8 cellular contexts compared by ENCODE assay signal in the genomic region with DNA sequence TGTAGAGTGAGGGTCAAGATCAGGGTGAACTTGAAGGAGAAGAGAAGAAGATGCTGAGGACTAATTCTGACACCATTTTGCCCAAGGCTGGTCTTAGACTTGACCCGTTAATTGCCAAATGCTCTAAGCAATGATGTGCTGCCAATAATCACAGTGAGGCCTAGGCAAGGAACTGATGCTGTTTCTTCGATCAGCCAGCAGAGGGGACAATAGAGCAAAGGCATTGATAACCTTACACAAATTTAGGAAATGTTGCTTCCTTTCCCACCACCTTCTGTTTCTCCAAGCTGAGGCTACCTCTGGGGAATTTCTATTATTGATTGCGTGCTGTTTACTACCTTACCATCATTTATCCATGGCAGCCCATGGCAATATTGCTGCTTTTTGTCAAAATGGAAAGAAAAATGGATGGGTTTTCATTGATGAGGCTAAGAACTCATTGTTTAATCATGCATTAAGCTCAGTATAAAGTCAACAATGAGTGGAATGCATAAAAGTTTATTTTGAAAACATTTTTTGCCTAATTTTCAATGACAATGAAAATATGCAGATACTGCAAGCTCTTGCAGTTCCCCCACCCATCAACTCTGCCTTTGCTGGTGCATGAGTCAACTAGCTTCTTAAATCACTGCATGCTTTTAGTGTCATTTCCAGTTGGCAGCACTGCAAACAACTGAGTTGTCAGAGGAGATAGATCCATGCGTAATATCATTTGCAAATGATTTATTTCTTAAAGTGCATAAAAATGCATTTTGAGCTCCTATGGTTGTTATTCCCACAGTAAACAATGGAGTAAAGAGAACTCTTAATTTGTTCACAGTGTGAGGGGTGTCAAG.
DNase-seq lines count a peak whose midpoint lies in the region; TF ChIP-seq lines count a peak whose summit lies in the region.

No MANE protein-coding gene starts in this region.

- H3K4me3 ChIP-seq in H7 (ENCODE audit: insufficient read depth, low read depth, low read length): no peak overlapping the region
- H3K4me3 ChIP-seq in Karpas-422 (ENCODE audit: low read length): no peak overlapping the region
- H3K4me3 ChIP-seq in SK-N-SH (ENCODE audit: low read depth in 2 of 2, low read length in 1 of 2): no peak overlapping the region; a peak in 1 of 4 replicates
- no peak overlapping the region for H3K4me3 ChIP-seq in fibroblast of the aortic adventitia (ENCODE audit: low read depth, low read length)
- H3K4me3 ChIP-seq in skeletal muscle cell (ENCODE audit: low read depth, low read length): no peak overlapping the region

- DNase-seq in AG08395 (ENCODE audit: low spot score) (peak; percentile 46), GM10266 (ENCODE audit: extremely low spot score) (peak; percentile 32), H7 (peak; percentile 15), Karpas-422 (peak; percentile 65), SK-N-SH (peak; percentile 33), fibroblast of the aortic adventitia (ENCODE audit: low read depth) (peak; percentile 45), skeletal muscle cell (ENCODE audit: low read depth) (peak; percentile 4), ecto neural progenitor cell (ENCODE audit: low spot score) (no peak)

- H3K79me2 ChIP-seq in Karpas-422 (ENCODE audit: low read length) (no peaks in the 10 kb centered on the region), SK-N-SH (ENCODE audit: insufficient read depth) (no peaks in the 10 kb centered on the region)

- H3K36me3 ChIP-seq in H7 (replicated peaks; ENCODE audit: control insufficient read depth, insufficient read depth, low read length) (no peaks in the 10 kb centered on the region), Karpas-422 (ENCODE audit: insufficient read depth, low read length) (no peaks in the 10 kb centered on the region), SK-N-SH (replicated peaks in 1 of 2; ENCODE audit: control insufficient read depth in 1 of 2, insufficient read depth in 2 of 2, low read length in 1 of 2) (no peaks in the 10 kb centered on the region)

- H4K20me1 ChIP-seq in Karpas-422 (ENCODE audit: insufficient read depth, low read depth, low read length): no peaks in the 10 kb centered on the region
- no peaks in the 10 kb centered on the region for H4K20me1 ChIP-seq in SK-N-SH (ENCODE audit: insufficient read depth)

- WGBS in SK-N-SH (ENCODE audit: low lambda C conversion rate): 32% methylated on average over 4 of the region's 4 CpGs

- CTCF ChIA-PET in SK-N-SH (lab: Yijun Ruan, JAX): interaction anchor here (0.5 to 6.0 kb wide), 43 partner anchors 9 to 386 kb away, joined by 3 to 54 read pairs (median 4); a partner anchor contains a TSS

- H3K27ac ChIP-seq in Karpas-422 (ENCODE audit: low read length) (no peak overlapping the region), SK-N-SH (ENCODE audit: low read depth in 2 of 2, low read length in 1 of 2) (no peak overlapping the region)

- H3K9me3 ChIP-seq in Karpas-422 (ENCODE audit: low read length) (no peaks in the 10 kb centered on the region), SK-N-SH (no peaks in the 10 kb centered on the region)

- H3K27me3 ChIP-seq in H7 (ENCODE audit: control insufficient read depth, insufficient read depth, low read length): no peaks in the 10 kb centered on the region
- no peaks in the 10 kb centered on the region for H3K27me3 ChIP-seq in Karpas-422 (ENCODE audit: low read length)
- H3K27me3 ChIP-seq in SK-N-SH (ENCODE audit: insufficient read depth): no peaks in the 10 kb centered on the region

- no peaks in the 10 kb centered on the region for H3F3A ChIP-seq in SK-N-SH (replicated peaks; ENCODE audit: insufficient read depth)

- POLR2A ChIA-PET in SK-N-SH (lab: Yijun Ruan, JAX): no interaction called here

- H3K9me2 ChIP-seq in Karpas-422 (replicated peaks; ENCODE audit: insufficient read depth, low read length) (no peaks in the 10 kb centered on the region), SK-N-SH (no peaks in the 10 kb centered on the region)

- H3K4me2 ChIP-seq in Karpas-422 (ENCODE audit: low read depth, low read length, poor library complexity, severe bottlenecking): no peak overlapping the region
- H3K4me2 ChIP-seq in SK-N-SH: no peak overlapping the region

- TF ChIP-seq CTCF in GM10266 (IDR thresholded peaks at IDR 0.05; ENCODE audit: control insufficient read depth, insufficient read depth, low read depth, missing control alignments): peak; percentile 71
- peak; percentile 68 for TF ChIP-seq CTCF in SK-N-SH (IDR thresholded peaks at IDR 0.05)
- TF ChIP-seq CTCF in fibroblast of the aortic adventitia (IDR thresholded peaks at IDR 0.05; ENCODE audit: insufficient read depth, low read length): peak; percentile 76

- H3K9ac ChIP-seq in Karpas-422 (ENCODE audit: low read length) (no peak overlapping the region), SK-N-SH (no peak overlapping the region)

- TF ChIP-seq EP300 in SK-N-SH (IDR thresholded peaks at IDR 0.05; ENCODE audit: borderline replicate concordance in 1 of 2, low read depth in 1 of 2, low read length in 1 of 2): no peak

- H2AFZ ChIP-seq in Karpas-422 (ENCODE audit: low read length) (no peak overlapping the region), SK-N-SH (ENCODE audit: low read depth) (no peak overlapping the region)

- H3K4me1 ChIP-seq in Karpas-422 (ENCODE audit: low read length) (peaks cover 49% of the 10 kb centered on the region), SK-N-SH (ENCODE audit: control insufficient read depth in 1 of 2, insufficient read depth in 2 of 2, low read depth in 1 of 2, low read length in 1 of 2) (no peaks in the 10 kb centered on the region)

- TF ChIP-seq RAD21 in SK-N-SH (IDR thresholded peaks at IDR 0.05; ENCODE audit: low read length): peak; percentile 80

TF ChIP-seq in SK-N-SH, 30 proteins besides CTCF, POLR2A, EP300 and RAD21:
- TF ChIP-seq GATA2 (CRISPR knock-in tag; IDR thresholded peaks at IDR 0.05): no peak
- TF ChIP-seq POLR2AphosphoS5 (IDR thresholded peaks at IDR 0.05; ENCODE audit: low read depth, low read length): no peak
- no peak for TF ChIP-seq FOXJ3 (CRISPR knock-in tag; IDR thresholded peaks at IDR 0.05)
- TF ChIP-seq NFIC (IDR thresholded peaks at IDR 0.05; ENCODE audit: borderline replicate concordance): no peak
- TF ChIP-seq, protein P1, sequence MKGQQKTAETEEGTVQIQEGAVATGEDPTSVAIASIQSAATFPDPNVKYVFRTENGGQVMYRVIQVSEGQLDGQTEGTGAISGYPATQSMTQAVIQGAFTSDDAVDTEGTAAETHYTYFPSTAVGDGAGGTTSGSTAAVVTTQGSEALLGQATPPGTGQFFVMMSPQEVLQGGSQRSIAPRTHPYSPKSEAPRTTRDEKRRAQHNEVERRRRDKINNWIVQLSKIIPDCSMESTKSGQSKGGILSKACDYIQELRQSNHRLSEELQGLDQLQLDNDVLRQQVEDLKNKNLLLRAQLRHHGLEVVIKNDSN (IDR thresholded peaks at IDR 0.05; ENCODE audit: borderline replicate concordance, low read depth): no peak
- no peak for TF ChIP-seq CHD2 (IDR thresholded peaks at IDR 0.05; ENCODE audit: low read length, partially characterized antibody)
- TF ChIP-seq RCOR1 (IDR thresholded peaks at IDR 0.05; ENCODE audit: low read length): no peak
- no peak for TF ChIP-seq YY1 (IDR thresholded peaks at IDR 0.05; ENCODE audit: low read depth)
- TF ChIP-seq, protein P2, sequence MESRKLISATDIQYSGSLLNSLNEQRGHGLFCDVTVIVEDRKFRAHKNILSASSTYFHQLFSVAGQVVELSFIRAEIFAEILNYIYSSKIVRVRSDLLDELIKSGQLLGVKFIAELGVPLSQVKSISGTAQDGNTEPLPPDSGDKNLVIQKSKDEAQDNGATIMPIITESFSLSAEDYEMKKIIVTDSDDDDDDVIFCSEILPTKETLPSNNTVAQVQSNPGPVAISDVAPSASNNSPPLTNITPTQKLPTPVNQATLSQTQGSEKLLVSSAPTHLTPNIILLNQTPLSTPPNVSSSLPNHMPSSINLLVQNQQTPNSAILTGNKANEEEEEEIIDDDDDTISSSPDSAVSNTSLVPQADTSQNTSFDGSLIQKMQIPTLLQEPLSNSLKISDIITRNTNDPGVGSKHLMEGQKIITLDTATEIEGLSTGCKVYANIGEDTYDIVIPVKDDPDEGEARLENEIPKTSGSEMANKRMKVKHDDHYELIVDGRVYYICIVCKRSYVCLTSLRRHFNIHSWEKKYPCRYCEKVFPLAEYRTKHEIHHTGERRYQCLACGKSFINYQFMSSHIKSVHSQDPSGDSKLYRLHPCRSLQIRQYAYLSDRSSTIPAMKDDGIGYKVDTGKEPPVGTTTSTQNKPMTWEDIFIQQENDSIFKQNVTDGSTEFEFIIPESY (IDR thresholded peaks at IDR 0.05; ENCODE audit: borderline replicate concordance, low read depth): no peak
- TF ChIP-seq SIN3A (IDR thresholded peaks at IDR 0.05; ENCODE audit: borderline replicate concordance, low read depth, low read length): no peak
- no peak for TF ChIP-seq RXRA (IDR thresholded peaks at IDR 0.05; ENCODE audit: borderline replicate concordance, low read depth)
- TF ChIP-seq RFX5 (IDR thresholded peaks at IDR 0.05; ENCODE audit: low read length): no peak
- no peak for TF ChIP-seq MEF2A (IDR thresholded peaks at IDR 0.05; ENCODE audit: borderline replicate concordance, low read depth)
- TF ChIP-seq FOSL2 (IDR thresholded peaks at IDR 0.05; ENCODE audit: borderline replicate concordance, low read depth): no peak
- TF ChIP-seq TEAD4 (IDR thresholded peaks at IDR 0.05; ENCODE audit: borderline replicate concordance, insufficient read depth): no peak
- no peak for TF ChIP-seq EZH2phosphoT487 (IDR thresholded peaks at IDR 0.05; ENCODE audit: borderline replicate concordance, low read depth)
- no peak for TF ChIP-seq MXI1 (IDR thresholded peaks at IDR 0.05; ENCODE audit: low read depth, low read length)
- peak; percentile 30; the same call in 1 of the 2 replicates for TF ChIP-seq TCF12 (IDR thresholded peaks at IDR 0.05)
- TF ChIP-seq GABPA (IDR thresholded peaks at IDR 0.05; ENCODE audit: low read depth): no peak
- TF ChIP-seq, protein P3, sequence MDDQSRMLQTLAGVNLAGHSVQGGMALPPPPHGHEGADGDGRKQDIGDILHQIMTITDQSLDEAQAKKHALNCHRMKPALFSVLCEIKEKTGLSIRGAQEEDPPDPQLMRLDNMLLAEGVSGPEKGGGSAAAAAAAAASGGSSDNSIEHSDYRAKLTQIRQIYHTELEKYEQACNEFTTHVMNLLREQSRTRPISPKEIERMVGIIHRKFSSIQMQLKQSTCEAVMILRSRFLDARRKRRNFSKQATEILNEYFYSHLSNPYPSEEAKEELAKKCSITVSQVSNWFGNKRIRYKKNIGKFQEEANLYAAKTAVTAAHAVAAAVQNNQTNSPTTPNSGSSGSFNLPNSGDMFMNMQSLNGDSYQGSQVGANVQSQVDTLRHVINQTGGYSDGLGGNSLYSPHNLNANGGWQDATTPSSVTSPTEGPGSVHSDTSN (IDR thresholded peaks at IDR 0.05): peak; percentile 50
- TF ChIP-seq JUND (IDR thresholded peaks at IDR 0.05): no peak
- peak; percentile 78 for TF ChIP-seq SMC3 (IDR thresholded peaks at IDR 0.05; ENCODE audit: low read depth, low read length)
